In the genomic region with DNA sequence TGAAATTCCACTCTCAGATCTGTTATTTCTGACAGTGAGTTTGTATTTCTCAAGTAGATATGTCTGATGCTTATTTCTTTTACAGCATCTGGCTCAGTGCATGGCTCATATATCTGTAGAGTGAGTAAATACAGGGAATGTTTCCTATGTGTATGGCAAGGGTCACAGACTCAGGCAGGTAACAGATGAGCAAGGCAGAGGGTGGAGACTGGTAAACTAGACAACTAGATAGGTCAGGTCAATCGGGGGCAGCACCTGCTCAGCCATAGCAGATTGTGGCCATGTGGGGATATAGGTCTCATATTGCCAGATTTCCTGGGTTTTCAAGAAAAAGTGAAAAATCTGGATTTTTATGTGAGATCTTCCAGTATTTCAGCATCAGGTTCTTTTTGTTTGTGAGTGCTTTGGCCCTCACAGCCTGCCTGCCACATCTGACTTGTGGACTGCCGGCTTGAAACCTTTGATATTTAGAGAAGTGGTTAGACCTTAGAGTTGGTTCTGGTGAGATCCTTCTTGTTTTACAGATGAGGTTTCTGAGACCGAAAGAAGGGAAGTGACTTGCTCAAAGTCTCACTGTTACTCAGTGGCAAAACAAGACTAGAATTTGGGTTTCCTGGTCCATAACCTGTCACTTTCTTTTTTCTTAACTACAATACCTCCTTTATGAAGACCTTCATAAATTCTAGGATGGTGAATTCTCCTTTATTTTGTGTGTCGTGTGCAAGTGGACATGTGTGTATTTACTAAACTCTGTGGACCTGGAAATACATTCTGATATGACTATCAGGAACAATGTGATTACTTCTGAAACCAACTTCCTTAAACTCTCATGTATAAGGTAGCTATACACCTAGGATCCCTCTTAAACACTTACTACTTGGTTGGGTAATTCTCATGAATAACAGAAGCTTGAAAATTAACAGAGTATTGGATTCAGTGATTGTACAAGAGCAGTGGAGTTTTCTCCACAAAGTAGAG, we compare ENCODE assay signal across 10 cellular contexts. TPM values are rescaled to one million over a fixed set of nuclear protein-coding genes. Genes with fewer than 3 reads are reported as not detected.
DNase-seq lines count a peak whose midpoint lies in the region; ATAC-seq, FAIRE-seq and TF ChIP-seq lines count a peak whose summit lies in the region.
"Had no signal": no experiment of that assay in that cellular context is flagged by ENCODE, and none has a peak within 500 bp of the region (broad histone marks: within the 10 kb centered on the region; RNA-seq: fewer than 3 reads in every experiment).

No MANE protein-coding gene starts in this region.

- ATAC-seq in A549 = no peak
- ATAC-seq in HG03095 (IDR thresholded peaks at IDR 0.05; ENCODE audit: unreplicated experiment) = peak; percentile 72

- FAIRE-seq in A549 (lab: Jason Lieb, UNC) = peak; percentile 18

- no peak for TF ChIP-seq POLR2A in A549 (IDR thresholded peaks at IDR 0.05; ENCODE audit: low read length)

- peak overlapping the region; percentile 76 for H3K27ac Mint-ChIP-seq in T-helper 2 cell treated with Interferon-gamma antibody and Interleukin-4, amounts not matched to agents 5 μg/mL and 100 μg/mL, for 36 hours

- 94% methylated on average over 4 of the region's 4 CpGs for WGBS in A549 (ENCODE audit: missing lambda C conversion rate)

- TF ChIP-seq EP300 in A549 (IDR thresholded peaks at IDR 0.05) = no peak

- no peaks in the 10 kb centered on the region for H3K9me3 Mint-ChIP-seq in T-helper 2 cell treated with Interferon-gamma antibody and Interleukin-4, amounts not matched to agents 5 μg/mL and 100 μg/mL, for 36 hours

- H3K9me3 ChIP-seq in A549 = no peaks in the 10 kb centered on the region

- no peak overlapping the region for H3K4me2 ChIP-seq in A549

- peaks cover 46% of the 10 kb centered on the region for H3K4me1 Mint-ChIP-seq in T-helper 2 cell treated with Interferon-gamma antibody and Interleukin-4, amounts not matched to agents 5 μg/mL and 100 μg/mL, for 36 hours (ENCODE audit: low read depth)

- no peak for TF ChIP-seq RAD21 in A549 (conservative IDR thresholded peaks at IDR 0.05 in 1 of 2, IDR thresholded peaks at IDR 0.05 in 1 of 2)

- peaks cover 24% of the 10 kb centered on the region for H3K36me3 Mint-ChIP-seq in T-helper 2 cell treated with Interferon-gamma antibody and Interleukin-4, amounts not matched to agents 5 μg/mL and 100 μg/mL, for 36 hours (ENCODE audit: low read depth)

- no peaks in the 10 kb centered on the region for H3K27me3 Mint-ChIP-seq in T-helper 2 cell treated with Interferon-gamma antibody and Interleukin-4, amounts not matched to agents 5 μg/mL and 100 μg/mL, for 36 hours (ENCODE audit: low read depth)

- DNase-seq in A549 (ENCODE audit: low read depth in 1 of 2, low spot score in 1 of 2) (no peak), GM19238 (ENCODE audit: insufficient read length, low spot score) (peak; percentile 40), NCI-H2029 treated with DMSO at 0.1 percent for 48 hours (lab: John Stamatoyannopoulos, UW) (no peak), NCI-H2081 (lab: John Stamatoyannopoulos, UW) (no peak), anterior cingulate cortex (lab: John Stamatoyannopoulos, UW) (no peak), hepatic stellate cell (ENCODE audit: low spot score) (no peak)
- DNase-seq in T-helper 2 cell treated with Interferon-gamma antibody and Interleukin-4, amounts not matched to agents 5 μg/mL and 100 μg/mL, for 36 hours (ENCODE audit: low spot score) = peak; percentile 36
- DNase-seq: activated effector memory CD4-positive, alpha-beta T cell treated with anti-CD3 and anti-CD28 coated beads, Interleukin-2, amount 50 U/mL, for 16 hours; stimulated activated CD4-positive, alpha-beta T cell treated with anti-CD3 and anti-CD28 coated beads, Interleukin-4, amount 100 ng/mL, for 1 hour had no signal

- no peak for TF ChIP-seq CTCF in A549 (IDR thresholded peaks at IDR 0.05)

- H3K27ac ChIP-seq in A549 = no peak overlapping the region

- peak overlapping the region; percentile 27 for H3K4me3 Mint-ChIP-seq in T-helper 2 cell treated with Interferon-gamma antibody and Interleukin-4, amounts not matched to agents 5 μg/mL and 100 μg/mL, for 36 hours

- POLR2A ChIA-PET in A549 (lab: Yijun Ruan, JAX) = no interaction called here

- no peak overlapping the region for H3K4me3 ChIP-seq in A549

- CTCF ChIA-PET in A549 (lab: Yijun Ruan, JAX) = interaction anchor here (0.9 to 2.2 kb wide), 8 partner anchors 10 to 229 kb away, joined by 3 to 9 read pairs (median 4); no protein-coding TSS in a partner anchor

- H3K4me1 ChIP-seq in A549 = no peaks in the 10 kb centered on the region

TF ChIP-seq in A549, 52 proteins besides CTCF, POLR2A, EP300 and RAD21:
- TF ChIP-seq NR3C1 (IDR thresholded peaks at IDR 0.05) (no peak), ZFP36 (IDR thresholded peaks at IDR 0.05; ENCODE audit: borderline replicate concordance, partially characterized antibody) (no peak), POLR2AphosphoS2 (conservative IDR thresholded peaks at IDR 0.05; ENCODE audit: low read length) (no peak), EHF (CRISPR knock-in tag; IDR thresholded peaks at IDR 0.05) (no peak), CEBPB (IDR thresholded peaks at IDR 0.05) (no peak), NPAS2 (CRISPR knock-in tag; IDR thresholded peaks at IDR 0.05; ENCODE audit: borderline replicate concordance) (no peak), RFX5 (IDR thresholded peaks at IDR 0.05) (no peak), MAX (IDR thresholded peaks at IDR 0.05) (no peak), TP53 (CRISPR knock-in tag; IDR thresholded peaks at IDR 0.05) (no peak), CHD2 (IDR thresholded peaks at IDR 0.05; ENCODE audit: low read length, partially characterized antibody) (no peak), ELK1 (IDR thresholded peaks at IDR 0.05; ENCODE audit: low read depth, low read length) (no peak), JUNB (IDR thresholded peaks at IDR 0.05) (no peak), HOXB5 (CRISPR knock-in tag; IDR thresholded peaks at IDR 0.05) (no peak), CBX8 (IDR thresholded peaks at IDR 0.05) (no peak), RCOR1 (IDR thresholded peaks at IDR 0.05; ENCODE audit: low read depth, low read length) (no peak)
TF ChIP-seq in A549: peak in this region for 0.

RNA-seq across cellular contexts. Expression of gene PROX2, which starts 34.4 kb away (rescaled TPM):
- not detected in 2 replicates for polyA plus RNA-seq in A549 (2011; rRNA removed)
- not detected in 2 replicates for polyA plus RNA-seq in A549 (2012; cell fraction: cytosol; rRNA removed)
- not detected in 2 replicates for polyA plus RNA-seq in A549 (2012; cell fraction: nucleus; rRNA removed)
- not detected in 3 replicates for polyA plus RNA-seq in A549 (2017; fragmentation: RNase III; extraction: RNeasy Plus Mini Kit Qiagen cat#74134 plus additional on column Dnase treatment)
- polyA minus RNA-seq in A549 (2011; rRNA and poly(A)+ RNA removed) = not detected in 2 replicates

RNA-seq across cellular contexts. Expression of gene DLST, which starts 40.2 kb away (rescaled TPM):
- 129 and 137 TPM in 2 replicates for polyA plus RNA-seq in A549 (2011; rRNA removed)
- polyA plus RNA-seq in A549 (2012; cell fraction: cytosol; rRNA removed) = 108 and 114 TPM in 2 replicates
- polyA plus RNA-seq in A549 (2012; cell fraction: nucleus; rRNA removed) = 120 and 141 TPM in 2 replicates
- 102 to 113 TPM (median 102 TPM) in 3 replicates for polyA plus RNA-seq in A549 (2017; fragmentation: RNase III; extraction: RNeasy Plus Mini Kit Qiagen cat#74134 plus additional on column Dnase treatment)
- polyA minus RNA-seq in A549 (2011; rRNA and poly(A)+ RNA removed) = 103 and 107 TPM in 2 replicates

Comparison
In these comparisons a context has a peak if more than half of its experiments do, and no peak if none do; other contexts are left out.
1. DNase-seq: peak in GM19238 (single experiment) and T-helper 2 cell treated with Interferon-gamma antibody and Interleukin-4, amounts not matched to agents 5 μg/mL and 100 μg/mL, for 36 hours (single experiment); none in A549 (0 of 2), NCI-H2029 treated with DMSO at 0.1 percent for 48 hours (single experiment), NCI-H2081 (0 of 2), anterior cingulate cortex (0 of 58) and hepatic stellate cell (single experiment).